8 cellular contexts compared by ENCODE assay signal in genomic region chr6:99612551-99613397, GRCh38. TPM values are rescaled to one million over a fixed set of nuclear protein-coding genes. Genes with fewer than 3 reads are reported as not detected.
DNase-seq lines count a peak whose midpoint lies in the region; ATAC-seq and TF ChIP-seq lines count a peak whose summit lies in the region.

No MANE protein-coding gene starts in this region.

- H3K9me3 ChIP-seq in psoas muscle, result no peaks in the 10 kb centered on the region

- peak overlapping the region; percentile 20 for H3K4me3 Mint-ChIP-seq in central memory CD8-positive, alpha-beta T cell

- no peaks in the 10 kb centered on the region for H3K9me3 Mint-ChIP-seq in central memory CD8-positive, alpha-beta T cell

- WGBS in psoas muscle, 3 donors, result 13 to 19% (median 18%) methylated on average over 48 to 55 of the region's 55 CpGs

- no peak overlapping the region for H3K27ac ChIP-seq in psoas muscle

- peaks cover 7% of the 10 kb centered on the region for H3K36me3 Mint-ChIP-seq in central memory CD8-positive, alpha-beta T cell (ENCODE audit: insufficient read depth)

- H3K4me1 Mint-ChIP-seq in central memory CD8-positive, alpha-beta T cell, result peaks cover 21% of the 10 kb centered on the region

- ATAC-seq in GM18505 (IDR thresholded peaks at IDR 0.05; ENCODE audit: unreplicated experiment), result peak; percentile 10
- ATAC-seq in HG02943 (IDR thresholded peaks at IDR 0.05; ENCODE audit: low read depth, unreplicated experiment), result peak; percentile 6
- ATAC-seq in central memory CD8-positive, alpha-beta T cell (replicated peaks; ENCODE audit: extremely low read depth, poor library complexity, severe bottlenecking), result no peak
- peak in 1 of 4 donors; percentile 28 for ATAC-seq in psoas muscle
- ATAC-seq in GM19328 (IDR thresholded peaks at IDR 0.05; ENCODE audit: unreplicated experiment), result no peak

- no peak overlapping the region for H3K27ac Mint-ChIP-seq in central memory CD8-positive, alpha-beta T cell (ENCODE audit: low read depth)

- peaks cover 4 to 100% (median 44%) of the 10 kb centered on the region in 3 donors for H3K27me3 ChIP-seq in psoas muscle (ENCODE audit: insufficient read depth in 3 of 3, low read length in 2 of 3)

- peaks cover 90% of the 10 kb centered on the region for H3K27me3 Mint-ChIP-seq in central memory CD8-positive, alpha-beta T cell

- no peak for TF ChIP-seq POLR2A in GM18505 (IDR thresholded peaks at IDR 0.05; ENCODE audit: borderline replicate concordance, extremely low read depth, insufficient read depth, insufficient read length)

- TF ChIP-seq CTCF in psoas muscle (IDR thresholded peaks at IDR 0.05), result no peak

- DNase-seq in central memory CD8-positive, alpha-beta T cell (ENCODE audit: low spot score in 2 of 2), result no peak
- peak in 1 of 2 donors; percentile 32 for DNase-seq in psoas muscle
- DNase-seq in NCI-H2196 (lab: John Stamatoyannopoulos, UW; ENCODE audit: unreplicated experiment), result no peak
- DNase-seq in NCI-H2107 (lab: John Stamatoyannopoulos, UW), result no peak
- no peak for DNase-seq in dermis blood vessel endothelial cell

- intact Hi-C loops in psoas muscle (cut with DNase I), result no loop called here

- H3K4me1 ChIP-seq in psoas muscle, result peaks cover 18% of the 10 kb centered on the region

- no peaks in the 10 kb centered on the region for H3K36me3 ChIP-seq in psoas muscle (ENCODE audit: insufficient read depth in 1 of 2, low read depth in 1 of 2)

- H3K4me3 ChIP-seq in psoas muscle, result peak overlapping the region; percentile 69

RNA-seq across cellular contexts. Expression of gene PRDM13, which starts 6.1 kb away (rescaled TPM):
- total RNA-seq in psoas muscle (not detected), dermis blood vessel endothelial cell (not detected in 2 replicates)
- polyA plus RNA-seq in psoas muscle, result not detected

RNA-seq across cellular contexts. Expression of gene CCNC, which starts 44.3 kb away (rescaled TPM):
- 10 to 100 TPM; 15.2 to 24.5 (median 19.3) TPM for total RNA-seq in psoas muscle
- 10 to 100 TPM; 12.4 to 21.4 (median 12.5) TPM for polyA plus RNA-seq in psoas muscle
- total RNA-seq in dermis blood vessel endothelial cell, result 85.4 and 105 TPM in 2 replicates

Comparison
In these comparisons a context has a peak if more than half of its experiments do, and no peak if none do; other contexts are left out.
1. ATAC-seq: peak in GM18505 (single experiment) and HG02943 (single experiment); none in central memory CD8-positive, alpha-beta T cell (single experiment) and GM19328 (single experiment).